In genomic region chr16:4263504-4264436, GRCh38 we compare ENCODE assay signal across 9 cellular contexts. TPM values are rescaled to one million over a fixed set of nuclear protein-coding genes. Genes with fewer than 3 reads are reported as not detected.
DNase-seq lines count a peak whose midpoint lies in the region; TF ChIP-seq lines count a peak whose summit lies in the region.
"Had no signal": no experiment of that assay in that cellular context is flagged by ENCODE, and none has a peak within 500 bp of the region (broad histone marks: within the 10 kb centered on the region; RNA-seq: fewer than 3 reads in every experiment).

No MANE protein-coding gene starts in this region.

- peak; percentile 15 for DNase-seq in COLO668 (lab: John Stamatoyannopoulos, UW; ENCODE audit: unreplicated experiment)
- DNase-seq in esophagus muscularis mucosa (ENCODE audit: extremely low spot score): peak; percentile 92
- DNase-seq in ovary: peak; percentile 95 to 98 (median 97)
- no peak for DNase-seq in NCI-H2081 (lab: John Stamatoyannopoulos, UW)
- no peak for DNase-seq in GM13977 (ENCODE audit: low spot score)
- DNase-seq in DMS114 treated with DMSO at 0.1 percent for 48 hours (lab: John Stamatoyannopoulos, UW; ENCODE audit: unreplicated experiment): no peak
- DNase-seq in NCI-H510A treated with DMSO at 0.1 percent for 48 hours (lab: John Stamatoyannopoulos, UW): no peak

- H3K27me3 ChIP-seq in OCI-LY1 (ENCODE audit: insufficient read depth, low read length) (no peaks in the 10 kb centered on the region), esophagus muscularis mucosa (no peaks in the 10 kb centered on the region), ovary (no peaks in the 10 kb centered on the region)

- no peaks in the 10 kb centered on the region for H3K9me3 ChIP-seq in OCI-LY1 (ENCODE audit: low read length)
- H3K9me3 ChIP-seq in esophagus muscularis mucosa: no peaks in the 10 kb centered on the region
- H3K9me3 ChIP-seq in ovary: no peaks in the 10 kb centered on the region

- H3K4me1 ChIP-seq in OCI-LY1 (ENCODE audit: insufficient read depth, low read length, severe bottlenecking) (peaks cover 11% of the 10 kb centered on the region), esophagus muscularis mucosa (peaks cover 12 to 33% (median 22%) of the 10 kb centered on the region in 4 donors), ovary (ENCODE audit: insufficient read depth) (peaks cover 10% of the 10 kb centered on the region)

- H3K9me2 ChIP-seq in OCI-LY1 (ENCODE audit: low read depth, low read length): no peaks in the 10 kb centered on the region

- 43% methylated on average over 38 of the region's 39 CpGs for WGBS in esophagus muscularis mucosa
- WGBS in ovary, 3 donors: 9 to 27% (median 14%) methylated on average over 21 to 39 of the region's 39 CpGs

- H3K36me3 ChIP-seq in OCI-LY1 (ENCODE audit: insufficient read depth, low read length) (peaks cover 32% of the 10 kb centered on the region), esophagus muscularis mucosa (peaks cover 0 to 35% (median 22%) of the 10 kb centered on the region in 4 donors), ovary (no peaks in the 10 kb centered on the region)

- peak overlapping the region; percentile 7; the same call in 1 of the 2 replicates for H3K4me2 ChIP-seq in OCI-LY1 (ENCODE audit: low read length)

- no peak for TF ChIP-seq CTCF in OCI-LY1 (IDR thresholded peaks at IDR 0.05; ENCODE audit: low read length)
- TF ChIP-seq CTCF in esophagus muscularis mucosa (IDR thresholded peaks at IDR 0.05): no peak
- TF ChIP-seq CTCF in ovary (IDR thresholded peaks at IDR 0.05): no peak
- no peak for TF ChIP-seq CTCF in GM13977 (IDR thresholded peaks at IDR 0.05; ENCODE audit: extremely low read depth, insufficient read depth, missing control alignments)

- H3K4me3 ChIP-seq in OCI-LY1 (ENCODE audit: low read depth, low read length, poor library complexity, severe bottlenecking) (no peak overlapping the region), esophagus muscularis mucosa (peak overlapping the region in 2 of 4 donors; percentile 15 to 21), ovary (no peak overlapping the region)

- intact Hi-C loops in esophagus muscularis mucosa (cut with DNase I): no loop called here
- intact Hi-C loops in ovary (cut with DNase I): loop anchor here in 2 of 4 donors (10.0 kb wide), 1 partner anchor 61 kb away; no protein-coding TSS in a partner anchor

- no peaks in the 10 kb centered on the region for H4K20me1 ChIP-seq in OCI-LY1 (ENCODE audit: insufficient read depth, low read length)

- peaks cover 21% of the 10 kb centered on the region for H3K79me2 ChIP-seq in OCI-LY1 (ENCODE audit: insufficient read depth, low read length)

- no peak overlapping the region for H3K27ac ChIP-seq in OCI-LY1 (ENCODE audit: low read depth, low read length, poor library complexity, severe bottlenecking)
- peak overlapping the region in 1 of 4 donors; percentile 6 for H3K27ac ChIP-seq in esophagus muscularis mucosa (replicated peaks in 1 of 4)
- peak overlapping the region in 1 of 2 donors; percentile 62 for H3K27ac ChIP-seq in ovary

- H3F3A ChIP-seq in OCI-LY1 (ENCODE audit: insufficient read depth, low read length): no peaks in the 10 kb centered on the region

- no peak overlapping the region for H2AFZ ChIP-seq in OCI-LY1 (ENCODE audit: low read length)

- TF ChIP-seq POLR2A in esophagus muscularis mucosa (IDR thresholded peaks at IDR 0.05; ENCODE audit: low read depth) (no peak), ovary (IDR thresholded peaks at IDR 0.05) (no peak)

- H3K9ac ChIP-seq in OCI-LY1 (ENCODE audit: low read length): no peak overlapping the region

- TF ChIP-seq EP300 in esophagus muscularis mucosa (IDR thresholded peaks at IDR 0.05): no peak
- no peak for TF ChIP-seq EP300 in ovary (IDR thresholded peaks at IDR 0.05)

- in situ Hi-C loops in GM13977 (cut with MboI; ENCODE audit: low pct_unique_long_range_greater_than_20kb, low sequenced_read_pairs, unreplicated experiment): no loop called here

RNA-seq across cellular contexts. Expression of gene TFAP4, which starts 9.1 kb away (rescaled TPM):
- total RNA-seq in esophagus muscularis mucosa (1 to 10 TPM; 2.8 to 4.6 (median 3.7) TPM), ovary (10 to 100 TPM in 5 of 7 donors, 1 to 10 TPM in 2; 3.7 to 23.7 (median 18.3) TPM)
- polyA plus RNA-seq in ovary: 10 to 100 TPM in 1 of 2 donors, 1 to 10 TPM in 1; 2.1 to 14.0 TPM

RNA-seq across cellular contexts. Expression of gene SRL, which starts 21.9 kb away (rescaled TPM):
- total RNA-seq in esophagus muscularis mucosa (1 to 10 TPM in 3 of 4 donors, under 1 TPM in 1; 0.83 to 2.2 (median 1.5) TPM), ovary (1 to 10 TPM in 3 of 7 donors, under 1 TPM in 4; under 0.01 to 2.1 (median 0.78) TPM)
- 1 to 10 TPM; 1.1 to 7.5 TPM for polyA plus RNA-seq in ovary
- total RNA-seq: T-helper 2 cell treated with Interferon-gamma antibody and Interleukin-4, amounts not matched to agents 100 ng/mL and 5 ng/mL, for 36 hours had no signal

RNA-seq across cellular contexts. Expression of gene GLIS2, which starts 52.1 kb away (rescaled TPM):
- total RNA-seq in esophagus muscularis mucosa (10 to 100 TPM; 10.8 to 32.6 (median 14.9) TPM), ovary (10 to 100 TPM in 5 of 7 donors, 1 to 10 TPM in 2; 5.1 to 79.5 (median 49.8) TPM)
- polyA plus RNA-seq in ovary: 10 to 100 TPM in 1 of 2 donors, 1 to 10 TPM in 1; 1.6 to 24.6 TPM

Comparison
In these comparisons a context has a peak if more than half of its experiments do, and no peak if none do; other contexts are left out.
1. DNase-seq: peak in COLO668 (single experiment), esophagus muscularis mucosa (single experiment) and ovary (5 of 5); none in NCI-H2081 (0 of 2), GM13977 (single experiment), DMS114 treated with DMSO at 0.1 percent for 48 hours (single experiment) and NCI-H510A treated with DMSO at 0.1 percent for 48 hours (single experiment).